Comparison of ENCODE assay signal across 19 cellular contexts in genomic region chr11:26198697-26199096, GRCh38.
DNase-seq lines count a peak whose midpoint lies in the region; ATAC-seq and TF ChIP-seq lines count a peak whose summit lies in the region.
"Had no signal": no experiment of that assay in that cellular context is flagged by ENCODE, and none has a peak within 500 bp of the region (broad histone marks: within the 10 kb centered on the region; RNA-seq: fewer than 3 reads in every experiment).

No MANE protein-coding gene starts in this region.

- peak overlapping the region; percentile 64 to 75; a peak in 3 of 4 replicates for H3K27ac ChIP-seq in SK-N-SH (ENCODE audit: low read depth in 2 of 2, low read length in 1 of 2)
- H3K27ac ChIP-seq in neural cell (ENCODE audit: low read length): no peak overlapping the region
- H3K27ac ChIP-seq: 22Rv1; A549; BLaER1 treated with 17β-estradiol and CSF1 and Interleukin-3, amounts not matched to agents 10 nM and 100 nM; C4-2B had no signal

- H3K9ac ChIP-seq in SK-N-SH: no peak overlapping the region
- H3K9ac ChIP-seq in neural cell (ENCODE audit: low read length): no peak overlapping the region
- H3K9ac ChIP-seq: BLaER1 treated with 17β-estradiol and CSF1 and Interleukin-3, amounts not matched to agents 10 nM and 100 nM had no signal

- H3K79me2 ChIP-seq in SK-N-SH (ENCODE audit: insufficient read depth) (no peaks in the 10 kb centered on the region), neural cell (replicated peaks; ENCODE audit: insufficient read depth, low read length) (no peaks in the 10 kb centered on the region)

- H3K4me2 ChIP-seq in SK-N-SH (no peak overlapping the region), neural cell (ENCODE audit: low read length) (no peak overlapping the region)
- H3K4me2 ChIP-seq: A549; BLaER1 treated with 17β-estradiol and CSF1 and Interleukin-3, amounts not matched to agents 10 nM and 100 nM had no signal

- POLR2A ChIA-PET in SK-N-SH (lab: Yijun Ruan, JAX): no interaction called here

- H2AFZ ChIP-seq in SK-N-SH (ENCODE audit: low read depth) (no peak overlapping the region), neural cell (ENCODE audit: low read depth, low read length) (no peak overlapping the region)

- no peaks in the 10 kb centered on the region for H4K20me1 ChIP-seq in SK-N-SH (ENCODE audit: insufficient read depth)
- no peaks in the 10 kb centered on the region for H4K20me1 ChIP-seq in neural cell (ENCODE audit: insufficient read depth)
- H4K20me1 ChIP-seq: BLaER1 treated with 17β-estradiol and CSF1 and Interleukin-3, amounts not matched to agents 10 nM and 100 nM had no signal

- H3K9me3 ChIP-seq in SK-N-SH: no peaks in the 10 kb centered on the region
- no peaks in the 10 kb centered on the region for H3K9me3 ChIP-seq in neural cell (ENCODE audit: low read length)
- H3K9me3 ChIP-seq: A549; BLaER1 treated with 17β-estradiol and CSF1 and Interleukin-3, amounts not matched to agents 10 nM and 100 nM; Caco-2 had no signal

- H3K36me3 ChIP-seq in SK-N-SH (replicated peaks in 1 of 2; ENCODE audit: control insufficient read depth in 1 of 2, insufficient read depth in 2 of 2, low read length in 1 of 2) (no peaks in the 10 kb centered on the region), neural cell (ENCODE audit: insufficient read depth, low read length) (no peaks in the 10 kb centered on the region)
- H3K36me3 ChIP-seq: BLaER1 treated with 17β-estradiol and CSF1 and Interleukin-3, amounts not matched to agents 10 nM and 100 nM had no signal

- CTCF ChIA-PET in SK-N-SH (lab: Yijun Ruan, JAX): no interaction called here

- TF ChIP-seq RAD21 in SK-N-SH (IDR thresholded peaks at IDR 0.05; ENCODE audit: low read length) (no peak), neural cell (conservative IDR thresholded peaks at IDR 0.05) (no peak)

- peaks cover 0 to 14% of the 10 kb centered on the region in 2 experiments; a peak in 1 of 4 replicates for H3K4me1 ChIP-seq in SK-N-SH (ENCODE audit: control insufficient read depth in 1 of 2, insufficient read depth in 2 of 2, low read depth in 1 of 2, low read length in 1 of 2)
- H3K4me1 ChIP-seq: BLaER1 treated with 17β-estradiol and CSF1 and Interleukin-3, amounts not matched to agents 10 nM and 100 nM had no signal

- H3K4me3 ChIP-seq in SK-N-SH (ENCODE audit: low read depth in 2 of 2, low read length in 1 of 2) (no peak overlapping the region), neural cell (ENCODE audit: low read length) (no peak overlapping the region)
- H3K4me3 ChIP-seq: A549; BLaER1 treated with 17β-estradiol and CSF1 and Interleukin-3, amounts not matched to agents 10 nM and 100 nM; GM12878 had no signal

- WGBS in SK-N-SH (ENCODE audit: low lambda C conversion rate): 92% methylated on average over 3 of the region's 3 CpGs

- H3K27me3 ChIP-seq in SK-N-SH (ENCODE audit: insufficient read depth) (no peaks in the 10 kb centered on the region), neural cell (ENCODE audit: insufficient read depth, low read depth, low read length) (no peaks in the 10 kb centered on the region)
- H3K27me3 ChIP-seq: BLaER1 treated with 17β-estradiol and CSF1 and Interleukin-3, amounts not matched to agents 10 nM and 100 nM had no signal

- ATAC-seq in SK-N-SH treated with all-trans-retinoic acid at 6 μM for 48 hours (no peak), GM21528 (IDR thresholded peaks at IDR 0.05; ENCODE audit: low FRiP score, unreplicated experiment) (no peak)
- ATAC-seq: A549; CD8-positive, alpha-beta T cell; GM12878 had no signal

- H3F3A ChIP-seq in SK-N-SH (replicated peaks; ENCODE audit: insufficient read depth) (peaks cover 23% of the 10 kb centered on the region), neural cell (ENCODE audit: insufficient read depth, low read length, poor library complexity, severe bottlenecking) (no peaks in the 10 kb centered on the region)

- TF ChIP-seq CTCF in SK-N-SH (IDR thresholded peaks at IDR 0.05) (no peak), neural cell (IDR thresholded peaks at IDR 0.05; ENCODE audit: poor library complexity, severe bottlenecking) (no peak)

- no peaks in the 10 kb centered on the region for H3K9me2 ChIP-seq in SK-N-SH
- no peaks in the 10 kb centered on the region for H3K9me2 ChIP-seq in neural cell (ENCODE audit: insufficient read depth, low read length)

- DNase-seq in SK-N-SH (no peak), cerebellar cortex (ENCODE audit: low spot score) (peak; percentile 11), iPS-NIHi7 (ENCODE audit: extremely low spot score) (no peak)
- no peak for DNase-seq in NK-92 treated with Interleukin-12 subunit alpha and Interleukin-12 subunit beta, amount 100 ng/mL, for 24 hours (lab: John Stamatoyannopoulos, UW)
- DNase-seq: AML-193; Caco-2; Calu3; CD4-positive, alpha-beta T cell; CD8-positive, alpha-beta T cell; DMS79 treated with DMSO at 0.1 percent for 48 hours; GDM1 had no signal

- TF ChIP-seq EP300 in SK-N-SH (IDR thresholded peaks at IDR 0.05; ENCODE audit: borderline replicate concordance in 1 of 2, low read depth in 1 of 2, low read length in 1 of 2) (no peak), neural cell (conservative IDR thresholded peaks at IDR 0.05; ENCODE audit: poor library complexity, severe bottlenecking) (peak; percentile 74)

TF ChIP-seq in SK-N-SH, 30 proteins besides CTCF, POLR2A, EP300 and RAD21:
- no peak for TF ChIP-seq USF1 (IDR thresholded peaks at IDR 0.05; ENCODE audit: borderline replicate concordance, low read depth)
TF ChIP-seq in SK-N-SH: peak in this region for 0.

TF ChIP-seq in SK-N-SH treated with all-trans-retinoic acid at 6 μM for 48 hours, 23 proteins besides CTCF, POLR2A, EP300 and RAD21:
- TF ChIP-seq ZNF565 (CRISPR knock-in tag; conservative IDR thresholded peaks at IDR 0.05; ENCODE audit: low read depth) (no peak), CSRNP3 (CRISPR knock-in tag; IDR thresholded peaks at IDR 0.05) (no peak), ZNF70 (CRISPR knock-in tag; IDR thresholded peaks at IDR 0.05) (no peak), ESRRG (CRISPR knock-in tag; IDR thresholded peaks at IDR 0.05) (no peak), BACH2 (CRISPR knock-in tag; IDR thresholded peaks at IDR 0.05; ENCODE audit: borderline replicate concordance) (no peak), ZC3H10 (CRISPR knock-in tag; IDR thresholded peaks at IDR 0.05) (no peak), TOX (CRISPR knock-in tag; IDR thresholded peaks at IDR 0.05; ENCODE audit: borderline replicate concordance) (no peak), PPARA (CRISPR knock-in tag; IDR thresholded peaks at IDR 0.05; ENCODE audit: borderline replicate concordance) (no peak), ZNF8 (CRISPR knock-in tag; IDR thresholded peaks at IDR 0.05) (no peak), OSR1 (CRISPR knock-in tag; IDR thresholded peaks at IDR 0.05) (no peak)

TF ChIP-seq in neural cell, 6 proteins besides CTCF, POLR2A, EP300 and RAD21:
- TF ChIP-seq POLR2AphosphoS5 (IDR thresholded peaks at IDR 0.05) (peak; percentile 52), EZH2 (IDR thresholded peaks at IDR 0.05; ENCODE audit: borderline replicate concordance, insufficient read depth, low read length, poor library complexity, severe bottlenecking) (no peak)
